14 cellular contexts compared by ENCODE assay signal in the genomic region with DNA sequence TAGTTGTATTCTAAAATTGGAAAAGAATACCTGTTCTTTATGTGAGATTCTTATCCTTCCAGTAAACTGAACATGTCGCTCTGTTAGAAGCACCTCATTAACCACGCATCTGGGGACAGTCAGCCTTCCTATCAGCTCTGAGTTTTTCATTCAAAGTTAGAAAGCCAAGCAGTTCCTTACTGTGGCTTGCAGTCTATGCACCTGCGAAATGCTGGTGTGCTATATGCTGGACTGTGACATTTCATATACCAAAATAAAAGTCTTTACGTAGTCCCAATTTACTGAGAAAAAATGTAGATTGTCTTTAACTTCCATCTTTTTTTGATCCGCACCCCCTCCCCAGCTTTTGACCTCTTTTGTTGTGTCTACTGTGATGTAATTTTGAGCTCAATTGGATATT. TPM values are rescaled to one million over a fixed set of nuclear protein-coding genes. Genes with fewer than 3 reads are reported as not detected.
DNase-seq lines count a peak whose midpoint lies in the region; ATAC-seq and TF ChIP-seq lines count a peak whose summit lies in the region.
"Had no signal": no experiment of that assay in that cellular context is flagged by ENCODE, and none has a peak within 500 bp of the region (broad histone marks: within the 10 kb centered on the region; RNA-seq: fewer than 3 reads in every experiment).

No MANE protein-coding gene starts in this region.

- H3K4me1 ChIP-seq in CD4-positive, CD25-positive, alpha-beta regulatory T cell (ENCODE audit: control insufficient read depth, insufficient read depth, low read length, poor library complexity, severe bottlenecking), result peaks cover 75% of the 10 kb centered on the region
- peaks cover 59% of the 10 kb centered on the region for H3K4me1 ChIP-seq in OCI-LY3 (ENCODE audit: low read length)

- peak overlapping the region; percentile 53 for H3K27ac ChIP-seq in CD4-positive, CD25-positive, alpha-beta regulatory T cell (ENCODE audit: insufficient read depth, low read length, poor library complexity, severe bottlenecking)
- H3K27ac ChIP-seq in OCI-LY3 (ENCODE audit: low read length), result no peak overlapping the region
- H3K27ac ChIP-seq: prostate gland, thoracic aorta had no signal

- no peak for TF ChIP-seq CTCF in GM06990 (IDR thresholded peaks at IDR 0.05; ENCODE audit: insufficient read depth, low read length, poor library complexity, severe bottlenecking)
- no peak for TF ChIP-seq CTCF in OCI-LY3 (IDR thresholded peaks at IDR 0.05; ENCODE audit: low read depth, low read length)

- no peaks in the 10 kb centered on the region for H3K36me3 Mint-ChIP-seq in CD4-positive, CD25-positive, alpha-beta regulatory T cell

- H3K4me3 Mint-ChIP-seq in CD4-positive, CD25-positive, alpha-beta regulatory T cell, result peak overlapping the region; percentile 26 to 92 (median 58)

- H3K27me3 ChIP-seq in CD4-positive, CD25-positive, alpha-beta regulatory T cell (ENCODE audit: control insufficient read depth, insufficient read depth, low read length), result no peaks in the 10 kb centered on the region
- H3K27me3 ChIP-seq in GM06990 (replicated peaks; ENCODE audit: control insufficient read depth, insufficient read depth, low read length) (no peaks in the 10 kb centered on the region), OCI-LY3 (ENCODE audit: low read depth, low read length) (no peaks in the 10 kb centered on the region)

- H3K4me2 ChIP-seq in OCI-LY3 (ENCODE audit: low read length), result peak overlapping the region; percentile 85

- peak overlapping the region; percentile 34 for H3K4me3 ChIP-seq in CD4-positive, CD25-positive, alpha-beta regulatory T cell (ENCODE audit: low read depth, low read length)
- peak overlapping the region; percentile 17 for H3K4me3 ChIP-seq in GM06990 (replicated peaks; ENCODE audit: low read depth, low read length)
- H3K4me3 ChIP-seq in OCI-LY3 (ENCODE audit: low read length), result no peak overlapping the region
- H3K4me3 ChIP-seq: prostate gland, thoracic aorta had no signal

- ATAC-seq in CD4-positive, CD25-positive, alpha-beta regulatory T cell (ENCODE audit: low read depth in 2 of 2), result no peak
- no peak for ATAC-seq in GM19463 (IDR thresholded peaks at IDR 0.05; ENCODE audit: unreplicated experiment)
- ATAC-seq in HG02870 (IDR thresholded peaks at IDR 0.05; ENCODE audit: unreplicated experiment), result no peak
- ATAC-seq: PC-3 had no signal

- H3K79me2 ChIP-seq in OCI-LY3 (ENCODE audit: low read length), result peaks cover 98% of the 10 kb centered on the region

- peaks cover 4% of the 10 kb centered on the region for H3K27me3 Mint-ChIP-seq in CD4-positive, CD25-positive, alpha-beta regulatory T cell

- H3K9me3 ChIP-seq in CD4-positive, CD25-positive, alpha-beta regulatory T cell (ENCODE audit: control insufficient read depth in 2 of 2, low read length in 2 of 2), result no peaks in the 10 kb centered on the region
- H3K9me3 ChIP-seq in OCI-LY3 (ENCODE audit: insufficient read depth, low read length), result no peaks in the 10 kb centered on the region
- H3K9me3 ChIP-seq: prostate gland, thoracic aorta had no signal

- peak overlapping the region; percentile 19 to 44 (median 26) for H3K27ac Mint-ChIP-seq in CD4-positive, CD25-positive, alpha-beta regulatory T cell

- no peak overlapping the region for H2AFZ ChIP-seq in OCI-LY3 (ENCODE audit: low read depth, low read length)

- peaks cover 50 to 74% (median 61%) of the 10 kb centered on the region in 4 donors for H3K4me1 Mint-ChIP-seq in CD4-positive, CD25-positive, alpha-beta regulatory T cell

- H3K9ac ChIP-seq in OCI-LY3 (ENCODE audit: low read length), result no peak overlapping the region

- DNase-seq in CD4-positive, CD25-positive, alpha-beta regulatory T cell, result no peak
- DNase-seq in GM06990 (ENCODE audit: extremely low read depth, insufficient read length), result no peak
- DNase-seq in germinal center (ENCODE audit: low spot score), result peak; percentile 47
- no peak for DNase-seq in NCI-H1436 treated with DMSO at 0.1 percent for 48 hours (lab: John Stamatoyannopoulos, UW)
- DNase-seq: activated effector memory CD4-positive, alpha-beta T cell treated with anti-CD3 and anti-CD28 coated beads, Interleukin-2, amount 50 U/mL, for 16 hours; NCI-H1417; PC-3; SW 1271 had no signal

- H3K36me3 ChIP-seq in CD4-positive, CD25-positive, alpha-beta regulatory T cell (ENCODE audit: control insufficient read depth, insufficient read depth, low read length), result no peaks in the 10 kb centered on the region
- H3K36me3 ChIP-seq in GM06990 (ENCODE audit: control insufficient read depth, insufficient read depth, low read length) (no peaks in the 10 kb centered on the region), OCI-LY3 (replicated peaks; ENCODE audit: low read depth, low read length) (peaks cover 14% of the 10 kb centered on the region)
- H3K36me3 ChIP-seq: prostate gland, thoracic aorta had no signal

- no peaks in the 10 kb centered on the region for H3K9me3 Mint-ChIP-seq in CD4-positive, CD25-positive, alpha-beta regulatory T cell

- H4K20me1 ChIP-seq in OCI-LY3 (ENCODE audit: insufficient read depth, low read length), result peaks cover 62% of the 10 kb centered on the region

RNA-seq across cellular contexts. Expression of a gene that starts 4.3 kb away (rescaled TPM):
- total RNA-seq in CD4-positive, CD25-positive, alpha-beta regulatory T cell, result 188 TPM
- 100 to 1,000 TPM in 1 of 4 donors, 10 to 100 TPM in 3; 83.6 to 101 (median 89.6) TPM for polyA plus RNA-seq in CD4-positive, CD25-positive, alpha-beta regulatory T cell

RNA-seq across cellular contexts. Expression of a gene that starts 49.5 kb away (rescaled TPM):
- 3.6 TPM for total RNA-seq in CD4-positive, CD25-positive, alpha-beta regulatory T cell
- 1 to 10 TPM; 1.7 to 7.0 (median 4.7) TPM for polyA plus RNA-seq in CD4-positive, CD25-positive, alpha-beta regulatory T cell
- total RNA-seq: bronchial epithelial cell, PC-3 had no signal
